Comparison of ENCODE assay signal across 18 cellular contexts in genomic region chr9:129289131-129289731, GRCh38.
A peak's percentile ranks its signal among the peaks of the same experiment; 100 is the strongest.
DNase-seq lines count a peak whose midpoint lies in the region; ATAC-seq, FAIRE-seq and TF ChIP-seq lines count a peak whose summit lies in the region.
"Had no signal": no experiment of that assay in that cellular context is flagged by ENCODE, and none has a peak within 500 bp of the region (broad histone marks: within the 10 kb centered on the region; RNA-seq: fewer than 3 reads in every experiment).

No MANE protein-coding gene starts in this region.

- FAIRE-seq in astrocyte (lab: Jason Lieb, UNC), result no peak

- no peak overlapping the region for H3K4ac ChIP-seq in neuronal stem cell (ENCODE audit: low read length)

- H3K36me3 Mint-ChIP-seq in CD8-positive, alpha-beta T cell, result no peaks in the 10 kb centered on the region
- peaks cover 3% of the 10 kb centered on the region for H3K36me3 Mint-ChIP-seq in astrocyte (ENCODE audit: low read depth, unreplicated experiment)
- H3K36me3 Mint-ChIP-seq: immature natural killer cell had no signal

- intact Hi-C loops in CD8-positive, alpha-beta T cell (cut with DNase I, micrococcal nuclease), result no loop called here

- no peak overlapping the region for H4K91ac ChIP-seq in neuronal stem cell (ENCODE audit: low read depth, low read length, poor library complexity)

- H3K27me3 ChIP-seq in CD8-positive, alpha-beta T cell (ENCODE audit: insufficient read depth, low read length), result no peaks in the 10 kb centered on the region
- no peaks in the 10 kb centered on the region for H3K27me3 ChIP-seq in astrocyte (ENCODE audit: insufficient read depth, low read length)
- peaks cover 0 to 2% (median 0%) of the 10 kb centered on the region in 3 experiments for H3K27me3 ChIP-seq in neuronal stem cell (ENCODE audit: control insufficient read depth in 3 of 3, insufficient read depth in 3 of 3, low read depth in 1 of 3, low read length in 3 of 3)

- H3K4me2 ChIP-seq in astrocyte (ENCODE audit: low read length), result no peak overlapping the region
- no peak overlapping the region for H3K4me2 ChIP-seq in neuronal stem cell (ENCODE audit: insufficient read depth, low read length, poor library complexity, severe bottlenecking)

- H2AFZ ChIP-seq in astrocyte (ENCODE audit: low read depth, low read length) (no peak overlapping the region), neuronal stem cell (ENCODE audit: low read length) (peak overlapping the region; percentile 60)

- no peak overlapping the region for H2BK120ac ChIP-seq in neuronal stem cell (ENCODE audit: low read depth, low read length)

- H3K27ac ChIP-seq in CD8-positive, alpha-beta T cell (ENCODE audit: low read depth, low read length), result no peak overlapping the region
- H3K27ac ChIP-seq in astrocyte (ENCODE audit: low read depth, low read length) (no peak overlapping the region), neuronal stem cell (replicated peaks; ENCODE audit: low read length) (no peak overlapping the region), substantia nigra (ENCODE audit: low read depth, low read length, poor library complexity, severe bottlenecking) (no peak overlapping the region)
- H3K27ac ChIP-seq: C4-2B, psoas muscle had no signal

- no peaks in the 10 kb centered on the region for H3K9me3 ChIP-seq in CD8-positive, alpha-beta T cell (ENCODE audit: low read length)
- no peaks in the 10 kb centered on the region for H3K9me3 ChIP-seq in astrocyte (ENCODE audit: insufficient read depth, low read depth, low read length)
- H3K9me3 ChIP-seq in neuronal stem cell (replicated peaks in 1 of 2; ENCODE audit: control insufficient read depth in 2 of 2, insufficient read depth in 1 of 2, low read depth in 1 of 2, low read length in 2 of 2), result peaks cover 2 to 4% of the 10 kb centered on the region in 2 donors
- H3K9me3 ChIP-seq: psoas muscle had no signal

- H3K79me2 ChIP-seq in astrocyte (ENCODE audit: insufficient read depth, low read length), result no peaks in the 10 kb centered on the region

- no peak overlapping the region for H3K9ac ChIP-seq in astrocyte (ENCODE audit: low read length)
- H3K9ac ChIP-seq in neuronal stem cell (ENCODE audit: low read depth, low read length, poor library complexity), result no peak overlapping the region

- no peaks in the 10 kb centered on the region for H3K27me3 Mint-ChIP-seq in CD8-positive, alpha-beta T cell (ENCODE audit: low read depth)
- H3K27me3 Mint-ChIP-seq in astrocyte (ENCODE audit: low read depth, unreplicated experiment), result peaks cover 21% of the 10 kb centered on the region

- H3K9me3 Mint-ChIP-seq in CD8-positive, alpha-beta T cell, result no peaks in the 10 kb centered on the region
- H3K9me3 Mint-ChIP-seq in astrocyte (ENCODE audit: unreplicated experiment), result peaks cover 2% of the 10 kb centered on the region
- H3K9me3 Mint-ChIP-seq: immature natural killer cell had no signal

- peak in 1 of 7 experiments; percentile 9 for DNase-seq in CD8-positive, alpha-beta T cell
- DNase-seq in HuH-7 (ENCODE audit: low spot score) (peak; percentile 11), astrocyte (ENCODE audit: low read depth) (no peak), neuronal stem cell (ENCODE audit: low spot score) (no peak), DMS114 treated with DMSO at 0.1 percent for 48 hours (lab: John Stamatoyannopoulos, UW; ENCODE audit: unreplicated experiment) (no peak), substantia nigra (lab: John Stamatoyannopoulos, UW) (no peak), NCI-H1092 treated with DMSO at 0.1 percent for 48 hours (lab: John Stamatoyannopoulos, UW) (no peak), DMS153 treated with DMSO at 0.1 percent for 48 hours (lab: John Stamatoyannopoulos, UW; ENCODE audit: unreplicated experiment) (no peak)
- DNase-seq: activated T-cell treated with anti-CD3 and anti-CD28 coated beads, Interleukin-2, amount 50 U/mL, for 48 hours; effector memory CD4-positive, alpha-beta T cell; EL; foreskin melanocyte; immature natural killer cell; NCI-H2171 treated with DMSO at 0.1 percent for 48 hours; stimulated activated CD4-positive, alpha-beta T cell treated with anti-CD3 and anti-CD28 coated beads, Interleukin-1b, Interleukin-23, amount 100 ng/mL, for 48 hours had no signal

- H4K8ac ChIP-seq in neuronal stem cell (ENCODE audit: low read depth, low read length), result no peak overlapping the region

- no peak for TF ChIP-seq CTCF in CD8-positive, alpha-beta T cell (IDR thresholded peaks at IDR 0.05)
- TF ChIP-seq CTCF in astrocyte (IDR thresholded peaks at IDR 0.05; ENCODE audit: insufficient read depth, low read depth, low read length), result no peak

- no peaks in the 10 kb centered on the region for H3K4me1 ChIP-seq in CD8-positive, alpha-beta T cell (ENCODE audit: insufficient read depth, low read length)
- H3K4me1 ChIP-seq in astrocyte (ENCODE audit: insufficient read depth, low read length) (no peaks in the 10 kb centered on the region), neuronal stem cell (ENCODE audit: control insufficient read depth in 2 of 2, insufficient read depth in 1 of 2, low read depth in 1 of 2, low read length in 2 of 2) (peaks cover 21 to 33% of the 10 kb centered on the region in 2 donors)
- H3K4me1 ChIP-seq: psoas muscle had no signal

- no peak overlapping the region for H2BK15ac ChIP-seq in neuronal stem cell (ENCODE audit: low read length)

- H3K36me3 ChIP-seq in CD8-positive, alpha-beta T cell (ENCODE audit: insufficient read depth, low read length), result no peaks in the 10 kb centered on the region
- no peaks in the 10 kb centered on the region for H3K36me3 ChIP-seq in astrocyte (ENCODE audit: insufficient read depth, low read length)
- H3K36me3 ChIP-seq in neuronal stem cell (replicated peaks in 1 of 2; ENCODE audit: control insufficient read depth in 2 of 2, insufficient read depth in 2 of 2, low read length in 2 of 2), result no peaks in the 10 kb centered on the region

- H3K14ac ChIP-seq in neuronal stem cell (ENCODE audit: low read length), result no peak overlapping the region

- no peaks in the 10 kb centered on the region for H3K79me1 ChIP-seq in neuronal stem cell (ENCODE audit: low read depth, low read length)

- POLR2A ChIA-PET in CD8-positive, alpha-beta T cell (lab: Charles Lee), result no interaction called here

- CTCF ChIA-PET in CD8-positive, alpha-beta T cell (lab: Charles Lee), result no interaction called here

- H3K23ac ChIP-seq in neuronal stem cell (ENCODE audit: low read depth, low read length, poor library complexity), result no peak overlapping the region

- H3K4me1 Mint-ChIP-seq in CD8-positive, alpha-beta T cell (ENCODE audit: low read depth), result no peaks in the 10 kb centered on the region
- H3K4me1 Mint-ChIP-seq in astrocyte (ENCODE audit: low read depth, unreplicated experiment), result no peaks in the 10 kb centered on the region
- H3K4me1 Mint-ChIP-seq: immature natural killer cell had no signal

- H2BK12ac ChIP-seq in neuronal stem cell (ENCODE audit: low read length), result no peak overlapping the region

- WGBS in neuronal stem cell (ENCODE audit: extremely low coverage in 2 of 2, insufficient read length in 2 of 2, insufficient replicate concordance in 1 of 2), 2 donors, result no CpG with 5 or more reads among the region's 13 CpGs

- no peak overlapping the region for H3K4me3 Mint-ChIP-seq in CD8-positive, alpha-beta T cell
- peak overlapping the region; percentile 27 for H3K4me3 Mint-ChIP-seq in astrocyte (ENCODE audit: unreplicated experiment)
- H3K4me3 Mint-ChIP-seq: immature natural killer cell had no signal

- H2AK5ac ChIP-seq in neuronal stem cell (ENCODE audit: low read depth, low read length), result peak overlapping the region; percentile 4

- H3K18ac ChIP-seq in neuronal stem cell (ENCODE audit: low read length), result peak overlapping the region; percentile 50

- no peak overlapping the region for H3K4me3 ChIP-seq in CD8-positive, alpha-beta T cell (ENCODE audit: low read depth, low read length)
- H3K4me3 ChIP-seq in astrocyte (ENCODE audit: insufficient read depth, low read depth, low read length) (no peak overlapping the region), neuronal stem cell (ENCODE audit: low read length in 2 of 2) (no peak overlapping the region)
- H3K4me3 ChIP-seq: psoas muscle had no signal

- ATAC-seq in CD8-positive, alpha-beta T cell, result no peak
- ATAC-seq: psoas muscle, SK-N-SH treated with all-trans-retinoic acid at 6 μM for 48 hours had no signal

- no peaks in the 10 kb centered on the region for H4K20me1 ChIP-seq in astrocyte (ENCODE audit: insufficient read depth, low read length)

- peak overlapping the region; percentile 32 for H3K27ac Mint-ChIP-seq in CD8-positive, alpha-beta T cell
- H3K27ac Mint-ChIP-seq in astrocyte (ENCODE audit: unreplicated experiment), result no peak overlapping the region

- peak overlapping the region; percentile 9 for H2BK5ac ChIP-seq in neuronal stem cell (ENCODE audit: low read length)
